ENCODE assay signal across 21 cellular contexts in the genomic region with DNA sequence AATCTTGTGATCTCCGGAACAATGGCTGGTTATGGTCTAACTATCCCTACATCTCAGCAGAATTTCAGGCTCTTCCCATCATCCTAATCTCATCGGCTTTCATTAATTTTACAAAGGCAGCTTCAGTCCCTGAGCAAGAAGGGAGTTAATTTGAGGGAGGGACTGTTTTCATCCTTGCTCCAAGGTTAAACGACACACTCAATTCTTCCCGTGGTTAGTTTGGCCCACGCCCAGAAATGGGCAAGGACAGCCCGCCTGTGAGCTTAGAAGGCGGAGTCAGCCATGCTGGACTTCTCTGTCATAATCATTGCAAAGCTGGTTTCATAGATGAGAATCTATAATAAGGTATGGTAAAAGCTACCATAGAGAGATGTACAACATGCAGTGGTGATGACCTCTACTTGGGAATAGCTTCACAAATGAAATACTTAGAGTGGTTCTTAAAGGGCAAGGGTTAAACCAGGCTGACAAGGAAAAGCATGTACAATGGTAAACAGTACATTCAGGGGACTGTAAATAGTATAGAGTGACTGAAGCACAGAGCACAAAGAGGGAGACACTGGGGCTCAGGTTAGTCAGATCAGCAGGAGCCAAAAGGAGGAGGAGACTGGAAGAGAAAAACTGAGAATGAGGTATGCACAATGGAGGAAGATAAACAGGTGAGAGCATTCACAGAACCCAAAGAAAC.
A peak's percentile ranks its signal among the peaks of the same experiment; 100 is the strongest.
DNase-seq lines count a peak whose midpoint lies in the region; ATAC-seq, FAIRE-seq and TF ChIP-seq lines count a peak whose summit lies in the region.
"Had no signal": no experiment of that assay in that cellular context is flagged by ENCODE, and none has a peak within 500 bp of the region (broad histone marks: within the 10 kb centered on the region; RNA-seq: fewer than 3 reads in every experiment).

No MANE protein-coding gene starts in this region.

- peak; percentile 56 for FAIRE-seq in D721Med (lab: Jason Lieb, UNC)

- no peak overlapping the region for H3K4me3 ChIP-seq in BE2C (ENCODE audit: low read depth, low read length)
- H3K4me3 ChIP-seq: GM23248, HAP-1 had no signal

- no peaks in the 10 kb centered on the region for H3K36me3 ChIP-seq in BE2C
- H3K36me3 ChIP-seq: HAP-1 had no signal

- no peaks in the 10 kb centered on the region for H3K27me3 ChIP-seq in BE2C

- ATAC-seq in GM21515 (IDR thresholded peaks at IDR 0.05; ENCODE audit: unreplicated experiment) (no peak), GM18498 (IDR thresholded peaks at IDR 0.05; ENCODE audit: unreplicated experiment) (no peak)
- ATAC-seq: SK-N-SH treated with all-trans-retinoic acid at 6 μM for 48 hours, T-cell had no signal

- DNase-seq in BE2C, result peak; percentile 46
- no peak for DNase-seq in D721Med (ENCODE audit: insufficient read length, low spot score)
- DNase-seq in OCI-M1 (lab: John Stamatoyannopoulos, UW), result peak; percentile 44
- DNase-seq in myocyte (ENCODE audit: low read depth), result peak; percentile 14
- DNase-seq in UCSD-AML1 (lab: John Stamatoyannopoulos, UW; ENCODE audit: unreplicated experiment), result no peak
- DNase-seq: C1 segment of cervical spinal cord; CD8-positive, alpha-beta memory T cell; GF-D8; GM23248; NCI-H1105; NCI-H1694; NCI-H2081 treated with DMSO at 0.1 percent for 48 hours; NCI-H226; NCI-H526; RPMI8226; SIG-M5; T-cell had no signal

- peaks cover 6% of the 10 kb centered on the region for H3K4me1 ChIP-seq in BE2C
- H3K4me1 ChIP-seq: HAP-1 had no signal

- H3K9me3 ChIP-seq in BE2C, result no peaks in the 10 kb centered on the region
- H3K9me3 ChIP-seq: HAP-1 had no signal

- TF ChIP-seq CTCF in BE2C (IDR thresholded peaks at IDR 0.05; ENCODE audit: low read depth, low read length) (no peak), D721Med (IDR thresholded peaks at IDR 0.05; ENCODE audit: insufficient read depth, missing control alignments) (no peak)

Comparison
In these comparisons a context has a peak if more than half of its experiments do, and no peak if none do; other contexts are left out.
1. DNase-seq: peak in BE2C (single experiment), OCI-M1 (single experiment) and myocyte (single experiment); none in D721Med (single experiment) and UCSD-AML1 (single experiment).